15 cellular contexts compared by ENCODE assay signal in the genomic region with DNA sequence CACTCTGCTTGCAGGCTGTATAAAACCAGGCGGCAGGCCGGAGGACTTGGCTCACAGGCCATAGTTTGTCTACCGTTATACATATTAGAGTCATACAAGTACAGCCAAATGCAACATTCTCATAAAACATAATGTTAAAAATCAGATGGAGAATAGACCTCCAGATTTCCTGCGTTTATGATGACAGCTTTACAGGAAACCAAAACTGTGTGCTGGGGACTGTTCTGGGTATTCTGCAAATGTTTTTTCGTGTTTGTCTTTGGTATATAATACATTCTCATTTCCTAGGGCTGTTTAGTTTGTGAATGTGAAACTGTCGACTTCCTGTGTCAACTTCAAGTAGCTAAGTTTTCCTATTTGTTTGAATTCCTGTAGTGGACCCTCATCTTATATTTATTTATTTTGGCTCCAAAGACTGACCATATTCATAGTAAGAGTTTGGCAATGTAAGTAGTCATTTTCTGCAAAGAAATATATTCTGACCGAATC.
DNase-seq lines count a peak whose midpoint lies in the region; ATAC-seq and TF ChIP-seq lines count a peak whose summit lies in the region.
"Had no signal": no experiment of that assay in that cellular context is flagged by ENCODE, and none has a peak within 500 bp of the region (broad histone marks: within the 10 kb centered on the region; RNA-seq: fewer than 3 reads in every experiment).

No MANE protein-coding gene starts in this region.

- H3K4me1 ChIP-seq in upper lobe of right lung: peaks cover 39% of the 10 kb centered on the region

- H3K4me1 Mint-ChIP-seq in activated naive CD4-positive, alpha-beta T cell treated with anti-CD3 and anti-CD28 coated beads, Interleukin-2, amount 50 U/mL, for 24 hours: peaks cover 61% of the 10 kb centered on the region
- peaks cover 5% of the 10 kb centered on the region for H3K4me1 Mint-ChIP-seq in activated T-helper 17 cell treated with anti-CD3 and anti-CD28 coated beads, Interleukin-2, amount 50 U/mL, for 72 hours
- H3K4me1 Mint-ChIP-seq: memory B cell had no signal

- no peaks in the 10 kb centered on the region for H3K9me3 Mint-ChIP-seq in activated naive CD4-positive, alpha-beta T cell treated with anti-CD3 and anti-CD28 coated beads, Interleukin-2, amount 50 U/mL, for 24 hours
- H3K9me3 Mint-ChIP-seq in activated T-helper 17 cell treated with anti-CD3 and anti-CD28 coated beads, Interleukin-2, amount 50 U/mL, for 72 hours: no peaks in the 10 kb centered on the region
- H3K9me3 Mint-ChIP-seq: memory B cell had no signal

- H3K4me3 Mint-ChIP-seq in activated naive CD4-positive, alpha-beta T cell treated with anti-CD3 and anti-CD28 coated beads, Interleukin-2, amount 50 U/mL, for 24 hours: peak overlapping the region; percentile 49
- H3K4me3 Mint-ChIP-seq in activated T-helper 17 cell treated with anti-CD3 and anti-CD28 coated beads, Interleukin-2, amount 50 U/mL, for 72 hours: peak overlapping the region; percentile 66
- H3K4me3 Mint-ChIP-seq: memory B cell had no signal

- peak overlapping the region; percentile 51 for H3K27ac ChIP-seq in upper lobe of right lung
- H3K27ac ChIP-seq: KMS-11, PC-9 had no signal

- no peaks in the 10 kb centered on the region for H3K9me3 ChIP-seq in upper lobe of right lung

- H3K27me3 ChIP-seq in upper lobe of right lung: no peaks in the 10 kb centered on the region

- H3K4me3 ChIP-seq in upper lobe of right lung: no peak overlapping the region
- H3K4me3 ChIP-seq: PC-9 had no signal

- no peak for TF ChIP-seq CTCF in upper lobe of right lung (IDR thresholded peaks at IDR 0.05)

- peak; percentile 40 for ATAC-seq in activated T-helper 17 cell treated with anti-CD3 and anti-CD28 coated beads, Interleukin-2, amount 50 U/mL, for 72 hours (replicated peaks)
- ATAC-seq in upper lobe of right lung (no peak), HG03196 (IDR thresholded peaks at IDR 0.05; ENCODE audit: unreplicated experiment) (no peak)
- ATAC-seq: HCT116 had no signal

- H3K27me3 Mint-ChIP-seq in activated naive CD4-positive, alpha-beta T cell treated with anti-CD3 and anti-CD28 coated beads, Interleukin-2, amount 50 U/mL, for 24 hours: no peaks in the 10 kb centered on the region
- no peaks in the 10 kb centered on the region for H3K27me3 Mint-ChIP-seq in activated T-helper 17 cell treated with anti-CD3 and anti-CD28 coated beads, Interleukin-2, amount 50 U/mL, for 72 hours
- H3K27me3 Mint-ChIP-seq: memory B cell had no signal

- no peak for DNase-seq in activated naive CD4-positive, alpha-beta T cell (lab: John Stamatoyannopoulos, UW)
- DNase-seq in left kidney (ENCODE audit: low read depth, low spot score) (peak; percentile 33), upper lobe of right lung (no peak), NCI-H2081 (lab: John Stamatoyannopoulos, UW) (no peak), NCI-H1105 treated with DMSO at 0.1 percent for 48 hours (lab: John Stamatoyannopoulos, UW) (no peak)
- DNase-seq: activated CD4-positive, alpha-beta T cell treated with anti-CD3 and anti-CD28 coated beads, Interleukin-2, amount 50 U/mL, for 1 hour; C1 segment of cervical spinal cord; PC-9; stimulated activated CD4-positive, alpha-beta T cell treated with anti-CD3 and anti-CD28 coated beads, Interleukin-4, amount 100 ng/mL, for 1 hour had no signal

- intact Hi-C loops in upper lobe of right lung (cut with DNase I): no loop called here

- H3K36me3 ChIP-seq in upper lobe of right lung: no peaks in the 10 kb centered on the region

- peak overlapping the region; percentile 92 for H3K27ac Mint-ChIP-seq in activated naive CD4-positive, alpha-beta T cell treated with anti-CD3 and anti-CD28 coated beads, Interleukin-2, amount 50 U/mL, for 24 hours
- H3K27ac Mint-ChIP-seq in activated T-helper 17 cell treated with anti-CD3 and anti-CD28 coated beads, Interleukin-2, amount 50 U/mL, for 72 hours: peak overlapping the region; percentile 72
- H3K27ac Mint-ChIP-seq: memory B cell had no signal

- H3K36me3 Mint-ChIP-seq in activated naive CD4-positive, alpha-beta T cell treated with anti-CD3 and anti-CD28 coated beads, Interleukin-2, amount 50 U/mL, for 24 hours: no peaks in the 10 kb centered on the region
- H3K36me3 Mint-ChIP-seq in activated T-helper 17 cell treated with anti-CD3 and anti-CD28 coated beads, Interleukin-2, amount 50 U/mL, for 72 hours (ENCODE audit: low read depth): no peaks in the 10 kb centered on the region
